17 cellular contexts compared by ENCODE assay signal in genomic region chr11:84407091-84407490, GRCh38.
DNase-seq lines count a peak whose midpoint lies in the region; TF ChIP-seq lines count a peak whose summit lies in the region.
"Had no signal": no experiment of that assay in that cellular context is flagged by ENCODE, and none has a peak within 500 bp of the region (broad histone marks: within the 10 kb centered on the region; RNA-seq: fewer than 3 reads in every experiment).

No MANE protein-coding gene starts in this region.

- in situ Hi-C loops in G401 (cut with HindIII; ENCODE audit: low sequenced_read_pairs): no loop called here

- H3K4me3 ChIP-seq in spleen (no peak overlapping the region), tibial artery (no peak overlapping the region), stomach (no peak overlapping the region)
- H3K4me3 ChIP-seq: BLaER1 treated with 17β-estradiol and CSF1 and Interleukin-3, amounts not matched to agents 10 nM and 100 nM; GM12878 had no signal

- H3K27me3 ChIP-seq in spleen (replicated peaks in 1 of 7): no peaks in the 10 kb centered on the region
- no peaks in the 10 kb centered on the region for H3K27me3 ChIP-seq in tibial artery
- H3K27me3 ChIP-seq in stomach: no peaks in the 10 kb centered on the region
- H3K27me3 ChIP-seq: BLaER1 treated with 17β-estradiol and CSF1 and Interleukin-3, amounts not matched to agents 10 nM and 100 nM had no signal

- intact Hi-C loops in spleen (cut with DNase I; ENCODE audit: low total_unique reads) (no loop called here), tibial artery (cut with DNase I; ENCODE audit: low total_unique reads) (no loop called here), stomach (cut with DNase I; ENCODE audit: low total_unique reads) (no loop called here)

- no peaks in the 10 kb centered on the region for H3K4me1 ChIP-seq in spleen
- H3K4me1 ChIP-seq in tibial artery: no peaks in the 10 kb centered on the region
- H3K4me1 ChIP-seq in stomach: no peaks in the 10 kb centered on the region
- H3K4me1 ChIP-seq: BLaER1 treated with 17β-estradiol and CSF1 and Interleukin-3, amounts not matched to agents 10 nM and 100 nM had no signal

- H3K27ac ChIP-seq in spleen: no peak overlapping the region
- H3K27ac ChIP-seq in tibial artery: no peak overlapping the region
- H3K27ac ChIP-seq in stomach: no peak overlapping the region
- H3K27ac ChIP-seq: BLaER1 treated with 17β-estradiol and CSF1 and Interleukin-3, amounts not matched to agents 10 nM and 100 nM; C4-2B had no signal

- TF ChIP-seq EP300 in stomach (IDR thresholded peaks at IDR 0.05): no peak

- H3K36me3 ChIP-seq in spleen (no peaks in the 10 kb centered on the region), tibial artery (no peaks in the 10 kb centered on the region), stomach (no peaks in the 10 kb centered on the region)
- H3K36me3 ChIP-seq: BLaER1 treated with 17β-estradiol and CSF1 and Interleukin-3, amounts not matched to agents 10 nM and 100 nM had no signal

- DNase-seq in G401 (ENCODE audit: low spot score): peak; percentile 81
- peak; percentile 17 for DNase-seq in NCI-H82 treated with DMSO at 0.1 percent for 48 hours (lab: John Stamatoyannopoulos, UW; ENCODE audit: unreplicated experiment)
- DNase-seq in cerebellar cortex (ENCODE audit: low spot score): peak; percentile 74
- DNase-seq in spleen: peak; percentile 24
- no peak for DNase-seq in tibial artery
- no peak for DNase-seq in COR-L47 (lab: John Stamatoyannopoulos, UW)
- no peak for DNase-seq in stomach
- no peak for DNase-seq in OCI-M1 (lab: John Stamatoyannopoulos, UW)
- DNase-seq: 8988T; ACHN; CD4-positive, alpha-beta T cell; CD8-positive, alpha-beta T cell; DMS79 treated with DMSO at 0.1 percent for 48 hours; GDM1 had no signal

- H3K9me3 ChIP-seq in spleen (no peaks in the 10 kb centered on the region), tibial artery (no peaks in the 10 kb centered on the region), stomach (no peaks in the 10 kb centered on the region)
- H3K9me3 ChIP-seq: BLaER1 treated with 17β-estradiol and CSF1 and Interleukin-3, amounts not matched to agents 10 nM and 100 nM had no signal

- WGBS in spleen, 5 donors: 83 to 94% (median 91%) methylated on average over 4 of the region's 4 CpGs
- 52 to 76% (median 61%) methylated on average over 4 of the region's 4 CpGs for WGBS in stomach, 5 donors

- TF ChIP-seq CTCF in spleen (IDR thresholded peaks at IDR 0.05 in 8 of 11, conservative IDR thresholded peaks at IDR 0.05 in 3 of 11) (no peak), tibial artery (IDR thresholded peaks at IDR 0.05) (no peak), stomach (IDR thresholded peaks at IDR 0.05) (no peak)

- no peak for TF ChIP-seq POLR2A in spleen (IDR thresholded peaks at IDR 0.05)
- no peak for TF ChIP-seq POLR2A in stomach (IDR thresholded peaks at IDR 0.05)

Comparison
In these comparisons a context has a peak if more than half of its experiments do, and no peak if none do; other contexts are left out.
1. DNase-seq: peak in G401 (single experiment), NCI-H82 treated with DMSO at 0.1 percent for 48 hours (single experiment), cerebellar cortex (single experiment) and spleen (single experiment); none in tibial artery (0 of 2), COR-L47 (single experiment), stomach (single experiment) and OCI-M1 (single experiment).